Comparison of ENCODE assay signal across 25 cellular contexts in genomic region chr6:169155481-169155880, GRCh38.
"Had no signal": no experiment of that assay in that cellular context is flagged by ENCODE, and none has a peak within 500 bp of the region (broad histone marks: within the 10 kb centered on the region; RNA-seq: fewer than 3 reads in every experiment).

No MANE protein-coding gene starts in this region.

- H3K36me3 ChIP-seq: adrenal gland, gastrocnemius medialis, left ventricle myocardium inferior, thyroid gland, upper lobe of right lung, WERI-Rb-1 had no signal

- H3K4me1 Mint-ChIP-seq: stimulated activated effector memory CD8-positive, alpha-beta T cell treated with anti-CD3 and anti-CD28 coated beads, Interleukin-12 subunit alpha, Interleukin-12 subunit beta, amount 100 ng/mL, for 72 hours; T-helper 17 cell had no signal

- H3K36me3 Mint-ChIP-seq: activated CD4-positive, alpha-beta memory T cell treated with anti-CD3 and anti-CD28 coated beads for 36 hours; stimulated activated effector memory CD8-positive, alpha-beta T cell treated with anti-CD3 and anti-CD28 coated beads, Interleukin-12 subunit alpha, Interleukin-12 subunit beta, amount 100 ng/mL, for 72 hours had no signal

- H3K4me3 Mint-ChIP-seq: activated CD4-positive, alpha-beta memory T cell treated with anti-CD3 and anti-CD28 coated beads for 36 hours; activated T-cell treated with anti-CD3 and anti-CD28 coated beads, Interleukin-2, amount 50 U/mL, for 72 hours; stimulated activated effector memory CD8-positive, alpha-beta T cell treated with anti-CD3 and anti-CD28 coated beads, Interleukin-12 subunit alpha, Interleukin-12 subunit beta, amount 100 ng/mL, for 72 hours; stimulated activated naive CD8-positive, alpha-beta T cell treated with anti-CD3 and anti-CD28 coated beads, Interleukin-15, Interleukin-2, amounts not matched to agents 100 ng/mL and 50 ng/mL, for 24 hours; T-helper 17 cell had no signal

- H3K9me3 ChIP-seq: adrenal gland, body of pancreas, gastrocnemius medialis, thyroid gland, upper lobe of right lung had no signal

- H3K9me3 Mint-ChIP-seq: activated CD4-positive, alpha-beta memory T cell treated with anti-CD3 and anti-CD28 coated beads for 36 hours; activated T-cell treated with anti-CD3 and anti-CD28 coated beads, Interleukin-2, amount 50 U/mL, for 72 hours; stimulated activated naive CD8-positive, alpha-beta T cell treated with anti-CD3 and anti-CD28 coated beads, Interleukin-15, Interleukin-2, amounts not matched to agents 100 ng/mL and 50 ng/mL, for 24 hours had no signal

- H3K4me3 ChIP-seq: adrenal gland, body of pancreas, gastrocnemius medialis, left ventricle myocardium inferior, skin epidermis, thyroid gland, upper lobe of right lung had no signal

- H3K27me3 ChIP-seq: adrenal gland, body of pancreas, gastrocnemius medialis, thyroid gland, upper lobe of right lung had no signal

- H3K4me1 ChIP-seq: adrenal gland, body of pancreas had no signal

- H3K27ac Mint-ChIP-seq: activated CD4-positive, alpha-beta memory T cell treated with anti-CD3 and anti-CD28 coated beads for 36 hours; activated T-cell treated with anti-CD3 and anti-CD28 coated beads, Interleukin-2, amount 50 U/mL, for 72 hours; stimulated activated effector memory CD8-positive, alpha-beta T cell treated with anti-CD3 and anti-CD28 coated beads, Interleukin-12 subunit alpha, Interleukin-12 subunit beta, amount 100 ng/mL, for 72 hours; stimulated activated naive CD8-positive, alpha-beta T cell treated with anti-CD3 and anti-CD28 coated beads, Interleukin-15, Interleukin-2, amounts not matched to agents 100 ng/mL and 50 ng/mL, for 24 hours; T-helper 17 cell had no signal

- DNase-seq: activated CD4-positive, alpha-beta memory T cell treated with anti-CD3 and anti-CD28 coated beads for 36 hours; activated CD4-positive, alpha-beta T cell treated with anti-CD3 and anti-CD28 coated beads for 48 hours; activated naive CD4-positive, alpha-beta T cell; activated T-cell treated with anti-CD3 and anti-CD28 coated beads for 4 hours; activated T-cell treated with anti-CD3 and anti-CD28 coated beads, Interleukin-2, amount 50 U/mL, for 72 hours; aorta; body of pancreas; dermis blood vessel endothelial cell; effector CD4-positive, alpha-beta T cell; gastrocnemius medialis; glutamatergic neuron; left ventricle myocardium inferior; nucleus accumbens; stimulated activated CD4-positive, alpha-beta T cell treated with anti-CD3 and anti-CD28 coated beads, Interleukin-4, amount 100 ng/mL, for 24 hours; substantia nigra; T-helper 17 cell; T1000; thyroid gland; upper lobe of right lung; WERI-Rb-1 had no signal

- H3K27ac ChIP-seq: adrenal gland, body of pancreas, epithelial cell of prostate, gastrocnemius medialis, left ventricle myocardium inferior, skin epidermis, thyroid gland, upper lobe of right lung, WERI-Rb-1 had no signal
